ENCODE assay signal across 15 cellular contexts in genomic region chr4:173311368-173311767, GRCh38. TPM values are rescaled to one million over a fixed set of nuclear protein-coding genes. Genes with fewer than 3 reads are reported as not detected.
A peak's percentile ranks its signal among the peaks of the same experiment; 100 is the strongest.
DNase-seq lines count a peak whose midpoint lies in the region; ATAC-seq and TF ChIP-seq lines count a peak whose summit lies in the region.
"Had no signal": no experiment of that assay in that cellular context is flagged by ENCODE, and none has a peak within 500 bp of the region (broad histone marks: within the 10 kb centered on the region; RNA-seq: fewer than 3 reads in every experiment).

No MANE protein-coding gene starts in this region.

- intact Hi-C loops in CD8-positive, alpha-beta T cell (cut with DNase I, micrococcal nuclease), result loop anchor here in 1 of 2 experiments (10.0 kb wide), 1 partner anchor 813 kb away; no protein-coding TSS in a partner anchor
- intact Hi-C loops in esophagus muscularis mucosa (cut with DNase I), result no loop called here

- H3K79me1 ChIP-seq in mesendoderm (ENCODE audit: low read length), result no peaks in the 10 kb centered on the region

- no peaks in the 10 kb centered on the region for H3K9me3 ChIP-seq in CD8-positive, alpha-beta T cell (ENCODE audit: low read length)
- no peaks in the 10 kb centered on the region for H3K9me3 ChIP-seq in esophagus muscularis mucosa
- H3K9me3 ChIP-seq: HAP-1 had no signal

- H3K27ac ChIP-seq in 22Rv1 (peak overlapping the region; percentile 97), mesendoderm (ENCODE audit: low read depth, low read length) (no peak overlapping the region), esophagus muscularis mucosa (replicated peaks in 1 of 4) (no peak overlapping the region)
- no peak overlapping the region for H3K27ac ChIP-seq in CD8-positive, alpha-beta T cell (ENCODE audit: low read depth, low read length)
- H3K27ac ChIP-seq: C4-2B, HL-60 had no signal

- peaks cover 37% of the 10 kb centered on the region for H3K36me3 Mint-ChIP-seq in CD8-positive, alpha-beta T cell
- peaks cover 38% of the 10 kb centered on the region for H3K36me3 Mint-ChIP-seq in WTC11

- CTCF ChIA-PET in CD8-positive, alpha-beta T cell (lab: Charles Lee), result interaction anchor here (0.5 kb wide), 1 partner anchor 109 kb away, joined by 3 read pairs; no protein-coding TSS in a partner anchor
- CTCF ChIA-PET in WTC11 (lab: Charles Lee), result interaction anchor here (5.4 kb wide), 1 partner anchor 10 kb away, joined by 42 read pairs; no protein-coding TSS in a partner anchor

- no peak for DNase-seq in CD8-positive, alpha-beta T cell
- DNase-seq in WTC11 (ENCODE audit: low spot score), result no peak
- peak; percentile 16 for DNase-seq in mesendoderm
- no peak for DNase-seq in esophagus muscularis mucosa (ENCODE audit: extremely low spot score)
- no peak for DNase-seq in DMS79 (lab: John Stamatoyannopoulos, UW)
- no peak for DNase-seq in NCI-H2196 (lab: John Stamatoyannopoulos, UW; ENCODE audit: unreplicated experiment)
- DNase-seq: AML-193; CD4-positive, alpha-beta T cell; DMS153; DMS79 treated with DMSO at 0.1 percent for 48 hours; EL had no signal

- ATAC-seq in CD8-positive, alpha-beta T cell, result no peak
- no peak for ATAC-seq in WTC11

- H3K36me3 ChIP-seq in CD8-positive, alpha-beta T cell (ENCODE audit: insufficient read depth, low read length), result no peaks in the 10 kb centered on the region
- no peaks in the 10 kb centered on the region for H3K36me3 ChIP-seq in mesendoderm (ENCODE audit: control insufficient read depth, insufficient read depth, low read length)
- peaks cover 0 to 26% (median 2%) of the 10 kb centered on the region in 4 donors for H3K36me3 ChIP-seq in esophagus muscularis mucosa

- H4K5ac ChIP-seq in mesendoderm (ENCODE audit: low read length), result no peak overlapping the region

- H2BK120ac ChIP-seq in mesendoderm (ENCODE audit: low read depth, low read length), result no peak overlapping the region

- H2BK5ac ChIP-seq in mesendoderm (ENCODE audit: low read length), result no peak overlapping the region

- H3K4me1 Mint-ChIP-seq in CD8-positive, alpha-beta T cell (ENCODE audit: low read depth), result no peaks in the 10 kb centered on the region
- peaks cover 15% of the 10 kb centered on the region for H3K4me1 Mint-ChIP-seq in WTC11

- no peak overlapping the region for H3K9ac ChIP-seq in mesendoderm (ENCODE audit: low read length)

- H4K8ac ChIP-seq in mesendoderm (ENCODE audit: low read depth, low read length), result no peak overlapping the region

- no peak overlapping the region for H3K4me2 ChIP-seq in mesendoderm (ENCODE audit: low read length)

- no peak overlapping the region for H3K4me3 Mint-ChIP-seq in CD8-positive, alpha-beta T cell
- H3K4me3 Mint-ChIP-seq in WTC11, result no peak overlapping the region
- H3K4me3 Mint-ChIP-seq: CD4-positive, alpha-beta T cell had no signal

- no peaks in the 10 kb centered on the region for H3K27me3 Mint-ChIP-seq in CD8-positive, alpha-beta T cell (ENCODE audit: low read depth)
- no peaks in the 10 kb centered on the region for H3K27me3 Mint-ChIP-seq in WTC11 (ENCODE audit: low read depth)
- H3K27me3 Mint-ChIP-seq: CD4-positive, alpha-beta T cell had no signal

- no peaks in the 10 kb centered on the region for H3K9me3 Mint-ChIP-seq in CD8-positive, alpha-beta T cell
- H3K9me3 Mint-ChIP-seq in WTC11, result no peaks in the 10 kb centered on the region
- H3K9me3 Mint-ChIP-seq: CD4-positive, alpha-beta T cell had no signal

- no peak overlapping the region for H2BK15ac ChIP-seq in mesendoderm (replicated peaks; ENCODE audit: low read depth)

- TF ChIP-seq CTCF in 22Rv1 (IDR thresholded peaks at IDR 0.05) (no peak), WTC11 (IDR thresholded peaks at IDR 0.05) (no peak), esophagus muscularis mucosa (IDR thresholded peaks at IDR 0.05) (no peak)
- no peak for TF ChIP-seq CTCF in CD8-positive, alpha-beta T cell (IDR thresholded peaks at IDR 0.05)

- no peak for TF ChIP-seq POLR2A in esophagus muscularis mucosa (IDR thresholded peaks at IDR 0.05; ENCODE audit: low read depth)

- peak overlapping the region; percentile 8 for H3K27ac Mint-ChIP-seq in CD8-positive, alpha-beta T cell
- H3K27ac Mint-ChIP-seq in WTC11, result peak overlapping the region; percentile 67; the same call in 1 of the 2 replicates
- H3K27ac Mint-ChIP-seq: CD4-positive, alpha-beta T cell had no signal

- no peaks in the 10 kb centered on the region for H3K27me3 ChIP-seq in CD8-positive, alpha-beta T cell (ENCODE audit: insufficient read depth, low read length)
- H3K27me3 ChIP-seq in mesendoderm (ENCODE audit: insufficient read depth, low read length, poor library complexity) (no peaks in the 10 kb centered on the region), esophagus muscularis mucosa (no peaks in the 10 kb centered on the region)

- no peaks in the 10 kb centered on the region for H3K79me2 ChIP-seq in mesendoderm (ENCODE audit: control insufficient read depth, insufficient read depth, low read length)

- H3K56ac ChIP-seq in mesendoderm (ENCODE audit: low read length), result no peak overlapping the region

- H3K23ac ChIP-seq in mesendoderm (ENCODE audit: low read length), result no peak overlapping the region

- no peak for TF ChIP-seq EP300 in esophagus muscularis mucosa (IDR thresholded peaks at IDR 0.05)

- H2AK5ac ChIP-seq in mesendoderm (ENCODE audit: low read length), result no peak overlapping the region

- POLR2A ChIA-PET in CD8-positive, alpha-beta T cell (lab: Charles Lee), result no interaction called here
- POLR2A ChIA-PET in WTC11 (lab: Charles Lee), result no interaction called here

- no peak overlapping the region for H3K4ac ChIP-seq in mesendoderm (ENCODE audit: low read depth, low read length)

- H3K4me3 ChIP-seq in CD8-positive, alpha-beta T cell (ENCODE audit: low read depth, low read length), result no peak overlapping the region
- H3K4me3 ChIP-seq in mesendoderm (ENCODE audit: low read length) (no peak overlapping the region), esophagus muscularis mucosa (no peak overlapping the region)
- H3K4me3 ChIP-seq: HAP-1 had no signal

- H3K4me1 ChIP-seq in CD8-positive, alpha-beta T cell (ENCODE audit: insufficient read depth, low read length), result no peaks in the 10 kb centered on the region
- H3K4me1 ChIP-seq in mesendoderm (ENCODE audit: control insufficient read depth, low read depth, low read length) (no peaks in the 10 kb centered on the region), esophagus muscularis mucosa (no peaks in the 10 kb centered on the region)
- H3K4me1 ChIP-seq: HAP-1 had no signal

- H3K18ac ChIP-seq in mesendoderm (ENCODE audit: low read length), result no peak overlapping the region

- no CpG with 5 or more reads among the region's 4 CpGs for WGBS in mesendoderm (ENCODE audit: extremely low coverage, insufficient coverage, low lambda C conversion rate)
- 93% methylated on average over 4 of the region's 4 CpGs for WGBS in esophagus muscularis mucosa

TF ChIP-seq in WTC11, 78 proteins besides CTCF, POLR2A, EP300 and RAD21:
- TF ChIP-seq CDX4 (CRISPR knock-in tag; IDR thresholded peaks at IDR 0.05; ENCODE audit: borderline replicate concordance) (no peak), ATF3 (CRISPR knock-in tag; conservative IDR thresholded peaks at IDR 0.05) (no peak), KAT7 (CRISPR knock-in tag; IDR thresholded peaks at IDR 0.05; ENCODE audit: borderline replicate concordance) (no peak), ZMAT4 (CRISPR knock-in tag; IDR thresholded peaks at IDR 0.05) (no peak), SMAD4 (CRISPR knock-in tag; IDR thresholded peaks at IDR 0.05) (no peak), ELF4 (CRISPR knock-in tag; IDR thresholded peaks at IDR 0.05; ENCODE audit: low read depth) (no peak), TEAD1 (CRISPR knock-in tag; IDR thresholded peaks at IDR 0.05) (no peak), ZNF232 (CRISPR knock-in tag; IDR thresholded peaks at IDR 0.05) (no peak), MAX (CRISPR knock-in tag; IDR thresholded peaks at IDR 0.05) (no peak), NR3C1 (CRISPR knock-in tag; conservative IDR thresholded peaks at IDR 0.05; ENCODE audit: low read depth) (no peak), ETV6 (CRISPR knock-in tag; IDR thresholded peaks at IDR 0.05) (no peak), TEAD4 (CRISPR knock-in tag; IDR thresholded peaks at IDR 0.05) (no peak), SP1 (CRISPR knock-in tag; conservative IDR thresholded peaks at IDR 0.05) (no peak), EMX1 (CRISPR knock-in tag; IDR thresholded peaks at IDR 0.05) (no peak), HMGA2 (CRISPR knock-in tag; IDR thresholded peaks at IDR 0.05) (no peak)
TF ChIP-seq in WTC11: peak in this region for 0.

RNA-seq across cellular contexts. Expression of gene HMGB2, which starts 22.8 kb away (rescaled TPM):
- total RNA-seq in CD8-positive, alpha-beta T cell, result 100 to 1,000 TPM; 172 to 179 TPM
- total RNA-seq in WTC11 (2021) (279 to 294 TPM (median 288 TPM) in 3 replicates), esophagus muscularis mucosa (10 to 100 TPM; 35.7 to 69.7 (median 46.2) TPM)
- polyA plus RNA-seq in mesendoderm (2013, experiment 1 of 2), result 290 TPM
- polyA plus RNA-seq in mesendoderm (2013, experiment 2 of 2), result 291 TPM

RNA-seq across cellular contexts. Expression of gene SAP30, which starts 59.4 kb away (rescaled TPM):
- total RNA-seq in CD8-positive, alpha-beta T cell, result 1 to 10 TPM; 3.6 to 3.7 TPM
- total RNA-seq in WTC11 (2021), result 20.0 to 21.1 TPM (median 20.0 TPM) in 3 replicates
- polyA plus RNA-seq in mesendoderm (2013, experiment 1 of 2), result 10.3 TPM
- 9.7 TPM for polyA plus RNA-seq in mesendoderm (2013, experiment 2 of 2)
- total RNA-seq in esophagus muscularis mucosa, result 10 to 100 TPM; 39.6 to 56.2 (median 43.7) TPM
